In the genomic region with DNA sequence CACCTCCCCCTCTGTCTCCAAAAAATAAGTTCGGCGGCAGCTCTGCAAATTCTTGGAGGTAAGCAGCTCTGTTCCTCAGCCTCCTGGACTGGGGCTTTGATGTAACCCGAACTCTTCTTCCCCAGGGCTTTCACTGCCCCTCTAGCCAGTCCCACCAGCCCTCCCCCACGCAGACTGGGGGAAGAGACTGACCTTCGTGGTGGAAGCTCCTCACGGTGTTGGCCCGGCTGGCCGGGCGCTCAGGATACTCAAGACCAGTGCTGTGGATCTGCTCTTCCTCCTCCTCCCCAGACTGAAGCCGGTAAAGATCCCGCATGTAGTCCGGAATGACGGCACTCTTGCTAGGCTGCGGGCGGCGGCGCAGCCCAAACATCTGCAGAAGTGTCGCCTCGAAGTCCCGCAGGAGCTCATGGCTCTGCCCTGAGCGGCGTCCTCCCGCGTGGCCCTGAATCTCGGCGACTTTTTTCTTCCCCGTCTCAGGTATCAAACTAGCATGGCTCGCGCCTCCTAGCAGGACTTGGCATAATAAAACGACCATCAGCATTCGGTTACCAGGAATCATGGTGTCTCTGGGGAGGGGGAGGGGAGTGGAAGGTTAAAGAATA, we compare ENCODE assay signal across 11 cellular contexts. TPM values are rescaled to one million over a fixed set of nuclear protein-coding genes. Genes with fewer than 3 reads are reported as not detected.
DNase-seq lines count a peak whose midpoint lies in the region; ATAC-seq and TF ChIP-seq lines count a peak whose summit lies in the region.
"Had no signal": no experiment of that assay in that cellular context is flagged by ENCODE, and none has a peak within 500 bp of the region (broad histone marks: within the 10 kb centered on the region; RNA-seq: fewer than 3 reads in every experiment).

No MANE protein-coding gene starts in this region.

- H3K4me3 ChIP-seq in GM12865 (ENCODE audit: low read depth, low read length), result peak overlapping the region; percentile 53
- H3K4me3 ChIP-seq in astrocyte of the cerebellum (ENCODE audit: low read depth, low read length), result peak overlapping the region; percentile 82
- peak overlapping the region; percentile 29; the same call in 1 of the 2 replicates for H3K4me3 ChIP-seq in iPS DF 6.9 (ENCODE audit: low read length)
- H3K4me3 ChIP-seq in psoas muscle, result peak overlapping the region; percentile 70

- no CpG with 5 or more reads among the region's 31 CpGs for WGBS in iPS DF 6.9 (ENCODE audit: insufficient coverage, insufficient read length)
- 9 to 19% (median 14%) methylated on average over 31 of the region's 31 CpGs for WGBS in psoas muscle, 3 donors

- intact Hi-C loops in psoas muscle (cut with DNase I), result loop anchor here in 1 of 2 donors (5.0 kb wide), 1 partner anchor 409 kb away; no protein-coding TSS in a partner anchor

- ATAC-seq in psoas muscle (no peak), HG03521 (IDR thresholded peaks at IDR 0.05; ENCODE audit: unreplicated experiment) (no peak), GM18511 (IDR thresholded peaks at IDR 0.05; ENCODE audit: unreplicated experiment) (no peak), GM19035 (IDR thresholded peaks at IDR 0.05; ENCODE audit: unreplicated experiment) (no peak)

- H3K27ac ChIP-seq in iPS DF 6.9 (ENCODE audit: low read length) (no peak overlapping the region), psoas muscle (no peak overlapping the region)
- H3K27ac ChIP-seq: SJSA1 had no signal

- H3K4me1 ChIP-seq in iPS DF 6.9 (ENCODE audit: control insufficient read depth, insufficient read depth, low read length), result peaks cover 2% of the 10 kb centered on the region; the same call in 1 of the 2 replicates
- H3K4me1 ChIP-seq in psoas muscle, result peaks cover 17% of the 10 kb centered on the region

- no peaks in the 10 kb centered on the region for H3K9me3 ChIP-seq in iPS DF 6.9 (ENCODE audit: control insufficient read depth, insufficient read depth, low read length)
- H3K9me3 ChIP-seq in psoas muscle, result no peaks in the 10 kb centered on the region
- H3K9me3 ChIP-seq: SJSA1 had no signal

- H3K27me3 ChIP-seq in iPS DF 6.9 (ENCODE audit: control insufficient read depth, insufficient read depth, low read length), result peaks cover 33% of the 10 kb centered on the region; the same call in 1 of the 2 replicates
- peaks cover 0 to 81% (median 19%) of the 10 kb centered on the region in 3 donors for H3K27me3 ChIP-seq in psoas muscle (ENCODE audit: insufficient read depth in 3 of 3, low read length in 2 of 3)

- in situ Hi-C loops in astrocyte of the cerebellum (cut with HindIII; ENCODE audit: low sequenced_read_pairs), result no loop called here

- TF ChIP-seq CTCF in GM12865 (IDR thresholded peaks at IDR 0.05; ENCODE audit: insufficient read depth, low read depth, low read length, missing control alignments), result no peak
- TF ChIP-seq CTCF in astrocyte of the cerebellum (IDR thresholded peaks at IDR 0.05; ENCODE audit: low read depth, low read length, missing control alignments), result no peak
- no peak for TF ChIP-seq CTCF in psoas muscle (IDR thresholded peaks at IDR 0.05)

- no peaks in the 10 kb centered on the region for H3K36me3 ChIP-seq in iPS DF 6.9 (ENCODE audit: control insufficient read depth, insufficient read depth, low read length)
- peaks cover 0 to 5% of the 10 kb centered on the region in 2 donors for H3K36me3 ChIP-seq in psoas muscle (ENCODE audit: insufficient read depth in 1 of 2, low read depth in 1 of 2)
- H3K36me3 ChIP-seq: SJSA1 had no signal

- DNase-seq in GM12865 (ENCODE audit: low read depth), result no peak
- DNase-seq in astrocyte of the cerebellum (ENCODE audit: low read depth), result no peak
- no peak for DNase-seq in iPS DF 6.9 (ENCODE audit: low read depth, low spot score)
- DNase-seq in psoas muscle, result no peak
- DNase-seq in COLO668 (lab: John Stamatoyannopoulos, UW; ENCODE audit: unreplicated experiment), result no peak
- DNase-seq: CD4-positive, CD25-positive, alpha-beta regulatory T cell; NCI-H146 had no signal

RNA-seq across cellular contexts. Expression of gene BMP4, which starts 4.9 kb away (rescaled TPM):
- 1 to 10 TPM; 2.5 to 8.6 (median 5.3) TPM for total RNA-seq in psoas muscle
- polyA plus RNA-seq in psoas muscle, result 1 to 10 TPM; 2.4 to 4.4 (median 3.0) TPM
- total RNA-seq: CD4-positive, CD25-positive, alpha-beta regulatory T cell had no signal

Comparison
In these comparisons a context has a peak if more than half of its experiments do, and no peak if none do; other contexts are left out.
1. H3K4me3 ChIP-seq: peak in every context shown above with its lines; median percentile 82 in astrocyte of the cerebellum; 70 in psoas muscle; 53 in GM12865; 29 in iPS DF 6.9.